In the genomic region with DNA sequence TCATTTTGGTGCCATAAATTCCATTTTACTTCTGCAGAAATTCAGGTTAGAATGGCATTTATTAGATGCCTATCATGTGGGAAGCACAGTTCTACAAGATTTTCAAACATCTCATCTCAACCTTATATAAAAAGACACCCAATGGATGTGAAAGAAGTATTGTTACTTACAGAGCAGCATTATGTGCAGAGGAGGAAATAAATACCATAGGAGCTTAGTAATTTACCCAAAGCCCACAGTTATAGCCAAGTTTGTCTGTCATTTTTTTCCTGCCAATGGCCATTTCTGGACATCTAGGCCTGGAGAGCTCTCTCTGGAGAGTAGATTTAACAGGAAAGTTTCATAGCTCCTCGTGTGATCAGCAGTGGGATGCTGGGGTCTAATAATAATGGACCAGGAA, we compare ENCODE assay signal across 25 cellular contexts.
"Had no signal": no experiment of that assay in that cellular context is flagged by ENCODE, and none has a peak within 500 bp of the region (broad histone marks: within the 10 kb centered on the region; RNA-seq: fewer than 3 reads in every experiment).

No MANE protein-coding gene starts in this region.

- H3K27ac ChIP-seq: adrenal gland, ascending aorta, breast epithelium, gastrocnemius medialis, left ventricle myocardium inferior, neutrophil, ovary, right lobe of liver, uterus, WERI-Rb-1 had no signal

- ATAC-seq: activated CD4-positive, CD25-positive, alpha-beta regulatory T cell treated with anti-CD3 and anti-CD28 coated beads, Interleukin-2, amount 50 U/mL, for 24 hours; gastrocnemius medialis; right lobe of liver; stimulated activated naive CD8-positive, alpha-beta T cell treated with anti-CD3 and anti-CD28 coated beads, Interleukin-15, Interleukin-2, amounts not matched to agents 100 U/mL and 50 U/mL, for 24 hours had no signal

- H3K9me3 ChIP-seq: adrenal gland, ascending aorta, breast epithelium, gastrocnemius medialis, left ventricle myocardium inferior, neutrophil, ovary, right lobe of liver, uterus had no signal

- H3K36me3 ChIP-seq: adrenal gland, ascending aorta, breast epithelium, gastrocnemius medialis, left ventricle myocardium inferior, neutrophil, ovary, right lobe of liver, uterus, WERI-Rb-1 had no signal

- H3K27me3 ChIP-seq: adrenal gland, ascending aorta, breast epithelium, gastrocnemius medialis, neutrophil, ovary, right lobe of liver, uterus had no signal

- H3K4me1 ChIP-seq: adrenal gland, breast epithelium, gastrocnemius medialis, right lobe of liver, uterus had no signal

- H3K4me3 ChIP-seq: adrenal gland, ascending aorta, breast epithelium, gastrocnemius medialis, left ventricle myocardium inferior, lung, ovary, right lobe of liver, uterus had no signal

- DNase-seq: activated CD4-positive, alpha-beta T cell treated with anti-CD3 and anti-CD28 coated beads for 48 hours; activated CD4-positive, alpha-beta T cell treated with anti-CD3 and anti-CD28 coated beads, Interleukin-2, amount 50 U/mL, for 48 hours; activated CD8-positive, alpha-beta memory T cell treated with anti-CD3 and anti-CD28 coated beads for 24 hours; activated effector memory CD4-positive, alpha-beta T cell treated with Interleukin-2 at 50 U/mL for 16 hours; activated naive CD4-positive, alpha-beta T cell treated with Interleukin-2 at 50 U/mL for 16 hours; adrenal gland; central memory CD4-positive, alpha-beta T cell; gastrocnemius medialis; glutamatergic neuron; islet precursor cell; left ventricle myocardium inferior; naive B cell; nephron progenitor cell; ovary; right lobe of liver; stimulated activated CD4-positive, alpha-beta T cell treated with anti-CD3 and anti-CD28 coated beads, Interleukin-2, amount 100 ng/mL, for 48 hours; stimulated activated naive CD8-positive, alpha-beta T cell treated with anti-CD3 and anti-CD28 coated beads, Interleukin-15, Interleukin-2, amounts not matched to agents 100 U/mL and 50 U/mL, for 24 hours; T-helper 9 cell; uterus; WERI-Rb-1 had no signal
